In the genomic region with DNA sequence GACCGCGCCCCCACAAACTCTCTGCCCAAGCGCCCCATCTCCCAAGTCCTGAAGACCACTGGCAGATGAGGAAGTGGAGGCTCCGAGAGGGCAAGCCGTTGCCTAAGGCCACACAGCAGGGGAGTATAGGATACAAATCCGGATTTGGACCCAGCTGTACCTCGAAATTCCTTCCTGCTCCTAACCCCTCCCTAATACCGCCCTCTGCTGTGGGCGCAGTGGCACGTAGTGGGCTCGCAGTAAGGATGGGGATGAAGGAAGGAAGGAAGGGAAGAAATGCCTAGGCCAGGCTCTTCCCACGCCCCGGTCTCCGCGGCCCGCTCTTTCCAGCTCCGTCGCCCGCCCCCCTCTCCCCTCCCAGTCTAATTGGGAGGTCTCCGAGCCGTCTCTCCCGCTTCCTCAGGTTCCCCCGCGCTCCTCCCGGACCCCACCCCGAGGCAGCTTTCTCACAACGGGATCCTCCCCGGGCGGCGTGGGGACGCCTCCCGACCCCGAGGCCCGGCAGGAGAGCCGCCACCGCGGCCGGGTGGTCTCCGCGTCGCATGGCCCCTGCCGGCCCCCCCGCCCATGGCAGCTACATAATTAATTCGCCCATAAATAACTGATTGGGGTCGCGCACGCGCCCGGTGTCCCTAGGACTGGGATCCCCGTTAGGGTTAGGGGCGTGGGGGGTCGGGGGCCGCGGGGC, we compare ENCODE assay signal across 8 cellular contexts.
DNase-seq lines count a peak whose midpoint lies in the region; ATAC-seq lines count a peak whose summit lies in the region.

No MANE protein-coding gene starts in this region.

- no peaks in the 10 kb centered on the region for H3K9me3 Mint-ChIP-seq in activated naive CD8-positive, alpha-beta T cell treated with anti-CD3 and anti-CD28 coated beads, Interleukin-2, amount 10 ng/mL, durations not matched to agents 7 days and 5 days

- H3K27ac Mint-ChIP-seq in activated naive CD8-positive, alpha-beta T cell treated with anti-CD3 and anti-CD28 coated beads, Interleukin-2, amount 10 ng/mL, durations not matched to agents 7 days and 5 days: no peak overlapping the region

- peak; percentile 30 for DNase-seq in DMS79 treated with DMSO at 0.1 percent for 48 hours (lab: John Stamatoyannopoulos, UW)
- DNase-seq in DMS79 (lab: John Stamatoyannopoulos, UW): no peak
- no peak for DNase-seq in activated naive CD8-positive, alpha-beta T cell treated with anti-CD3 and anti-CD28 coated beads, Interleukin-2, amount 10 ng/mL, durations not matched to agents 7 days and 5 days
- DNase-seq in stimulated activated CD4-positive, alpha-beta T cell treated with anti-CD3 and anti-CD28 coated beads, Interleukin-2, amount 100 ng/mL, for 24 hours: no peak
- no peak for DNase-seq in activated CD8-positive, alpha-beta memory T cell treated with anti-CD3 and anti-CD28 coated beads, Interleukin-2, amount 50 U/mL, for 4 hours

- H3K4me1 Mint-ChIP-seq in activated naive CD8-positive, alpha-beta T cell treated with anti-CD3 and anti-CD28 coated beads, Interleukin-2, amount 10 ng/mL, durations not matched to agents 7 days and 5 days: peaks cover 12% of the 10 kb centered on the region

- no peaks in the 10 kb centered on the region for H3K9me3 ChIP-seq in iPS-18c (ENCODE audit: control insufficient read depth, insufficient read depth, low read length)

- POLR2A ChIA-PET in activated naive CD8-positive, alpha-beta T cell treated with anti-CD3 and anti-CD28 coated beads, Interleukin-2, amount 10 ng/mL, durations not matched to agents 7 days and 5 days (lab: Charles Lee): interaction anchor here (0.6 to 1.4 kb wide), 2 partner anchors 308 to 716 kb away, joined by 3 to 4 read pairs; no protein-coding TSS in a partner anchor

- peak overlapping the region; percentile 91 to 100 (median 99) for H3K27ac ChIP-seq in skin epidermis

- H3K36me3 Mint-ChIP-seq in activated naive CD8-positive, alpha-beta T cell treated with anti-CD3 and anti-CD28 coated beads, Interleukin-2, amount 10 ng/mL, durations not matched to agents 7 days and 5 days: no peaks in the 10 kb centered on the region

- ATAC-seq in activated naive CD8-positive, alpha-beta T cell treated with anti-CD3 and anti-CD28 coated beads, Interleukin-2, amount 10 ng/mL, durations not matched to agents 7 days and 5 days (ENCODE audit: low read depth): no peak
- no peak for ATAC-seq in HG02642 (IDR thresholded peaks at IDR 0.05; ENCODE audit: poor library complexity, unreplicated experiment)

- peak overlapping the region; percentile 41 for H3K4me3 ChIP-seq in iPS-18c (ENCODE audit: insufficient read depth, low read depth, low read length)
- peak overlapping the region; percentile 23 to 56 (median 43) for H3K4me3 ChIP-seq in skin epidermis

- H3K4me3 Mint-ChIP-seq in activated naive CD8-positive, alpha-beta T cell treated with anti-CD3 and anti-CD28 coated beads, Interleukin-2, amount 10 ng/mL, durations not matched to agents 7 days and 5 days: peak overlapping the region; percentile 4

- H3K27me3 Mint-ChIP-seq in activated naive CD8-positive, alpha-beta T cell treated with anti-CD3 and anti-CD28 coated beads, Interleukin-2, amount 10 ng/mL, durations not matched to agents 7 days and 5 days: peaks cover 12% of the 10 kb centered on the region
